ENCODE assay signal across 9 cellular contexts in the genomic region with DNA sequence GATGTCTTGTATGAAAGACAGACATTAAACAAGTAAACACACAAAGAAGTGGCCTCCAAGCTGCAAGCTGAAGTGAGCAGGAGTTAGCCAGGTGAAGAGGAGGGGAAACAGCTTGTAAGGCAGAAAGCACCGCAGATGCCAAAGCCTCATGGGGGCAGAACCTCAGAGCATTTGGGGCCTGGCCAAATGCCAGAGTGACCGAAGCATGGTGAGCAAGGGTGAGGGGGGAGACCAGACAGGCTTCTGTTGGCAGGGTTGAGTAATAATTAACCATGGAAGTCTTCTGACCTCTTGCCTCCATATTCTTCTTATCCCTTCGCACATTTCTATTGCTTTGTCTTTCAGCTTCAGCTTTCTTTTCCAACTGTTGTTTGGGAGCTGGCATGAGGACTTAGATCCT. TPM values are rescaled to one million over a fixed set of nuclear protein-coding genes. Genes with fewer than 3 reads are reported as not detected.
DNase-seq lines count a peak whose midpoint lies in the region; ATAC-seq lines count a peak whose summit lies in the region.
"Had no signal": no experiment of that assay in that cellular context is flagged by ENCODE, and none has a peak within 500 bp of the region (broad histone marks: within the 10 kb centered on the region; RNA-seq: fewer than 3 reads in every experiment).

No MANE protein-coding gene starts in this region.

- DNase-seq in DMS153 treated with DMSO at 0.1 percent for 48 hours (lab: John Stamatoyannopoulos, UW; ENCODE audit: unreplicated experiment) (peak; percentile 85), NCI-H2196 treated with DMSO at 0.1 percent for 48 hours (lab: John Stamatoyannopoulos, UW; ENCODE audit: unreplicated experiment) (peak; percentile 80), immature natural killer cell (peak in 2 of 3 donors; percentile 8 to 17), iPS-NIHi7 (ENCODE audit: extremely low spot score) (no peak), T-helper 1 cell (no peak), globus pallidus (ENCODE audit: low spot score) (no peak), posterior vena cava (ENCODE audit: low spot score) (no peak)
- DNase-seq: activated naive CD8-positive, alpha-beta T cell treated with anti-CD3 and anti-CD28 coated beads, Interleukin-2, amount 10 ng/mL, durations not matched to agents 7 days and 5 days had no signal

- no peaks in the 10 kb centered on the region for H3K36me3 Mint-ChIP-seq in immature natural killer cell
- H3K36me3 Mint-ChIP-seq: activated naive CD8-positive, alpha-beta T cell treated with anti-CD3 and anti-CD28 coated beads, Interleukin-2, amount 10 ng/mL, durations not matched to agents 7 days and 5 days had no signal

- intact Hi-C loops in posterior vena cava (cut with DNase I), result no loop called here

- H3K4me1 Mint-ChIP-seq in immature natural killer cell, result peaks cover 0 to 3% of the 10 kb centered on the region in 2 donors

- ATAC-seq in HG02763 (IDR thresholded peaks at IDR 0.05; ENCODE audit: unreplicated experiment), result peak; percentile 77

- no peaks in the 10 kb centered on the region for H3K9me3 Mint-ChIP-seq in immature natural killer cell
- H3K9me3 Mint-ChIP-seq: activated naive CD8-positive, alpha-beta T cell treated with anti-CD3 and anti-CD28 coated beads, Interleukin-2, amount 10 ng/mL, durations not matched to agents 7 days and 5 days had no signal

- H3K4me3 Mint-ChIP-seq in immature natural killer cell, result no peak overlapping the region
- H3K4me3 Mint-ChIP-seq: activated naive CD8-positive, alpha-beta T cell treated with anti-CD3 and anti-CD28 coated beads, Interleukin-2, amount 10 ng/mL, durations not matched to agents 7 days and 5 days had no signal

- peaks cover 3 to 21% (median 13%) of the 10 kb centered on the region in 3 donors for H3K27me3 Mint-ChIP-seq in immature natural killer cell (ENCODE audit: low read depth in 3 of 3)

- H3K27ac Mint-ChIP-seq in immature natural killer cell, result no peak overlapping the region
- H3K27ac Mint-ChIP-seq: activated naive CD8-positive, alpha-beta T cell treated with anti-CD3 and anti-CD28 coated beads, Interleukin-2, amount 10 ng/mL, durations not matched to agents 7 days and 5 days had no signal

RNA-seq across cellular contexts. Expression of a gene that starts 5.6 kb away (rescaled TPM):
- polyA plus RNA-seq in immature natural killer cell, result 1 to 10 TPM in 1 of 3 donors, under 1 TPM in 2; 0.91 to 2.4 (median 0.99) TPM
- total RNA-seq in posterior vena cava, result 1 to 10 TPM; 3.2 to 4.3 TPM

RNA-seq across cellular contexts. Expression of a gene that starts 25.4 kb away (rescaled TPM):
- 10 to 100 TPM; 24.3 to 48.0 (median 42.0) TPM for polyA plus RNA-seq in immature natural killer cell
- total RNA-seq in posterior vena cava, result 10 to 100 TPM; 32.9 to 39.4 TPM

Comparison
In these comparisons a context has a peak if more than half of its experiments do, and no peak if none do; other contexts are left out.
1. DNase-seq: peak in DMS153 treated with DMSO at 0.1 percent for 48 hours (single experiment), NCI-H2196 treated with DMSO at 0.1 percent for 48 hours (single experiment) and immature natural killer cell (2 of 3); none in iPS-NIHi7 (single experiment), T-helper 1 cell (0 of 5), globus pallidus (single experiment) and posterior vena cava (single experiment).